Comparison of ENCODE assay signal across 22 cellular contexts in the genomic region with DNA sequence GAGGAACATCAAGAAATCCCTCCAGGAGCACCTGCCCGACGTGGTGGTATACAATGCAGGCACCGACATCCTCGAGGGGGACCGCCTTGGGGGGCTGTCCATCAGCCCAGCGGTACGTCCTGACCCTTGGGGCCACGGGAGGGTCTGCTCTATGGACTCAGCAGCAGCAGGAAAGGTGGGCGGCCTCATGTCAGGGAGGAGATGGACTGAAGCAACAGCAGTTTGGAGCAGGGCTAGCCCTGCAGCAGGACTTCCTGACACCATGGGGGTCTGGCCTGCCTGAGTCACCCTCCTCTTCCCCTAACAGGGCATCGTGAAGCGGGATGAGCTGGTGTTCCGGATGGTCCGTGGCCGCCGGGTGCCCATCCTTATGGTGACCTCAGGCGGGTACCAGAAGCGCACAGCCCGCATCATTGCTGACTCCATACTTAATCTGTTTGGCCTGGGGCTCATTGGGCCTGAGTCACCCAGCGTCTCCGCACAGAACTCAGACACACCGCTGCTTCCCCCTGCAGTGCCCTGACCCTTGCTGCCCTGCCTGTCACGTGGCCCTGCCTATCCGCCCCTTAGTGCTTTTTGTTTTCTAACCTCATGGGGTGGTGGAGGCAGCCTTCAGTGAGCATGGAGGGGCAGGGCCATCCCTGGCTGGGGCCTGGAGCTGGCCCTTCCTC. TPM values are rescaled to one million over a fixed set of nuclear protein-coding genes. Genes with fewer than 3 reads are reported as not detected.
DNase-seq lines count a peak whose midpoint lies in the region; ATAC-seq, FAIRE-seq and TF ChIP-seq lines count a peak whose summit lies in the region.
"Had no signal": no experiment of that assay in that cellular context is flagged by ENCODE, and none has a peak within 500 bp of the region (broad histone marks: within the 10 kb centered on the region; RNA-seq: fewer than 3 reads in every experiment).

No MANE protein-coding gene starts in this region.

- CTCF ChIA-PET in A549 (lab: Yijun Ruan, JAX) = interaction anchor here (0.8 to 14.0 kb wide), 4 partner anchors 9 to 139 kb away, joined by 3 to 1096 read pairs (median 50); no protein-coding TSS in a partner anchor

- no peaks in the 10 kb centered on the region for H3K9me3 ChIP-seq in A549
- H3K9me3 ChIP-seq in mesodermal cell (ENCODE audit: control insufficient read depth, low read length) = no peaks in the 10 kb centered on the region
- H3K9me3 ChIP-seq: esophagus muscularis mucosa, upper lobe of left lung had no signal

- H3K27ac ChIP-seq in A549 (peak overlapping the region in 1 of 2 experiments; percentile 71; a peak in 2 of 6 replicates), mesodermal cell (ENCODE audit: low read depth, low read length, severe bottlenecking) (peak overlapping the region; percentile 10)
- H3K27ac ChIP-seq: esophagus muscularis mucosa, upper lobe of left lung had no signal

- ATAC-seq in A549 = peak in 1 of 2 experiments; percentile 23; a peak in 2 of 6 replicates
- ATAC-seq in GM21528 (IDR thresholded peaks at IDR 0.05; ENCODE audit: low FRiP score, unreplicated experiment) = no peak
- no peak for ATAC-seq in activated naive CD4-positive, alpha-beta T cell treated with anti-CD3 and anti-CD28 coated beads, Interleukin-2, amount 50 U/mL, for 72 hours
- ATAC-seq: SK-N-SH treated with all-trans-retinoic acid at 6 μM for 48 hours had no signal

- no peaks in the 10 kb centered on the region for H3K36me3 ChIP-seq in mesodermal cell (ENCODE audit: control insufficient read depth, insufficient read depth, low read length)

- no peak overlapping the region for H3K27ac Mint-ChIP-seq in activated naive CD4-positive, alpha-beta T cell treated with anti-CD3 and anti-CD28 coated beads, Interleukin-2, amount 50 U/mL, for 72 hours
- H3K27ac Mint-ChIP-seq: activated CD4-positive, alpha-beta T cell treated with anti-CD3 and anti-CD28 coated beads, Interleukin-2, amount 10 ng/mL, durations not matched to agents 24 days and 14 days; CD4-positive, alpha-beta T cell; memory B cell; natural killer cell treated with Interleukin-12 subunit alpha and Interleukin-12 subunit beta and Interleukin-15 and Interleukin-18, amount 100 ng/mL, for 72 hours had no signal

- DNase-seq in A549 (ENCODE audit: low read depth in 1 of 2, low spot score in 1 of 2) (no peak), HTR-8/SVneo (ENCODE audit: insufficient read length, low spot score) (peak; percentile 60), astrocyte of the hippocampus (ENCODE audit: low read depth, low spot score) (peak; percentile 28), amygdala (lab: John Stamatoyannopoulos, UW) (no peak)
- no peak for DNase-seq in activated effector memory CD4-positive, alpha-beta T cell treated with anti-CD3 and anti-CD28 coated beads, Interleukin-2, amount 50 U/mL, for 16 hours
- no peak for DNase-seq in activated naive CD4-positive, alpha-beta T cell treated with anti-CD3 and anti-CD28 coated beads, Interleukin-2, amount 50 U/mL, for 72 hours (ENCODE audit: low spot score in 2 of 2)
- DNase-seq: activated CD4-positive, alpha-beta T cell treated with anti-CD3 and anti-CD28 coated beads, Interleukin-2, amount 10 ng/mL, durations not matched to agents 24 days and 14 days; activated CD8-positive, alpha-beta memory T cell treated with anti-CD3 and anti-CD28 coated beads, Interleukin-2, amount 50 U/mL, for 48 hours; activated naive CD4-positive, alpha-beta T cell; CD4-positive, alpha-beta T cell; DMS79 treated with DMSO at 0.1 percent for 48 hours; NCI-H2029; NCI-H510A; stimulated activated naive CD4-positive, alpha-beta T cell treated with Interleukin-2 at 50 U/mL for 16 hours had no signal

- H3K36me3 Mint-ChIP-seq in activated naive CD4-positive, alpha-beta T cell treated with anti-CD3 and anti-CD28 coated beads, Interleukin-2, amount 50 U/mL, for 72 hours = no peaks in the 10 kb centered on the region
- H3K36me3 Mint-ChIP-seq: memory B cell; natural killer cell treated with Interleukin-12 subunit alpha and Interleukin-12 subunit beta and Interleukin-15 and Interleukin-18, amount 100 ng/mL, for 72 hours had no signal

- WGBS in A549 (ENCODE audit: missing lambda C conversion rate) = 72% methylated on average over 20 of the region's 23 CpGs
- WGBS in mesodermal cell (ENCODE audit: insufficient coverage in 2 of 2), 2 experiments = 86 to 92% methylated on average over 16 to 19 of the region's 23 CpGs

- no peak for TF ChIP-seq RAD21 in A549 (conservative IDR thresholded peaks at IDR 0.05 in 1 of 2, IDR thresholded peaks at IDR 0.05 in 1 of 2)

- no peaks in the 10 kb centered on the region for H3K9me3 Mint-ChIP-seq in activated naive CD4-positive, alpha-beta T cell treated with anti-CD3 and anti-CD28 coated beads, Interleukin-2, amount 50 U/mL, for 72 hours
- H3K9me3 Mint-ChIP-seq: activated CD4-positive, alpha-beta T cell treated with anti-CD3 and anti-CD28 coated beads, Interleukin-2, amount 10 ng/mL, durations not matched to agents 24 days and 14 days; CD4-positive, alpha-beta T cell; memory B cell; natural killer cell treated with Interleukin-12 subunit alpha and Interleukin-12 subunit beta and Interleukin-15 and Interleukin-18, amount 100 ng/mL, for 72 hours had no signal

- POLR2A ChIA-PET in A549 (lab: Yijun Ruan, JAX) = no interaction called here

- TF ChIP-seq POLR2A in A549 (IDR thresholded peaks at IDR 0.05; ENCODE audit: low read length) = no peak

- H3K4me2 ChIP-seq in A549 = no peak overlapping the region

- TF ChIP-seq EP300 in A549 (IDR thresholded peaks at IDR 0.05) = no peak

- no peak for FAIRE-seq in A549 (lab: Jason Lieb, UNC)
- peak; percentile 69 for FAIRE-seq in HTR-8/SVneo (lab: Jason Lieb, UNC)
- FAIRE-seq: TTC549 had no signal

- H3K4me1 ChIP-seq in A549 = peaks cover 6% of the 10 kb centered on the region; the same call in 1 of the 3 replicates
- peaks cover 17% of the 10 kb centered on the region for H3K4me1 ChIP-seq in mesodermal cell (ENCODE audit: control insufficient read depth, insufficient read depth, low read length, poor library complexity, severe bottlenecking)

- no peak for TF ChIP-seq CTCF in A549 (IDR thresholded peaks at IDR 0.05)

- H3K4me3 ChIP-seq in A549 = no peak overlapping the region
- H3K4me3 ChIP-seq in mesodermal cell (ENCODE audit: extremely low read depth, insufficient read depth, low read length, poor library complexity, severe bottlenecking) = no peak overlapping the region
- H3K4me3 ChIP-seq: esophagus muscularis mucosa, upper lobe of left lung had no signal

TF ChIP-seq in A549, 52 proteins besides CTCF, POLR2A, EP300 and RAD21 (continues in another document):
- TF ChIP-seq, protein P1, sequence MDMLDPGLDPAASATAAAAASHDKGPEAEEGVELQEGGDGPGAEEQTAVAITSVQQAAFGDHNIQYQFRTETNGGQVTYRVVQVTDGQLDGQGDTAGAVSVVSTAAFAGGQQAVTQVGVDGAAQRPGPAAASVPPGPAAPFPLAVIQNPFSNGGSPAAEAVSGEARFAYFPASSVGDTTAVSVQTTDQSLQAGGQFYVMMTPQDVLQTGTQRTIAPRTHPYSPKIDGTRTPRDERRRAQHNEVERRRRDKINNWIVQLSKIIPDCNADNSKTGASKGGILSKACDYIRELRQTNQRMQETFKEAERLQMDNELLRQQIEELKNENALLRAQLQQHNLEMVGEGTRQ (IDR thresholded peaks at IDR 0.05) = peak; percentile 30; the same call in 1 of the 2 replicates
- TF ChIP-seq, protein P2, sequence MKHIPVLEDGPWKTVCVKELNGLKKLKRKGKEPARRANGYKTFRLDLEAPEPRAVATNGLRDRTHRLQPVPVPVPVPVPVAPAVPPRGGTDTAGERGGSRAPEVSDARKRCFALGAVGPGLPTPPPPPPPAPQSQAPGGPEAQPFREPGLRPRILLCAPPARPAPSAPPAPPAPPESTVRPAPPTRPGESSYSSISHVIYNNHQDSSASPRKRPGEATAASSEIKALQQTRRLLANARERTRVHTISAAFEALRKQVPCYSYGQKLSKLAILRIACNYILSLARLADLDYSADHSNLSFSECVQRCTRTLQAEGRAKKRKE (CRISPR knock-in tag; IDR thresholded peaks at IDR 0.05; ENCODE audit: low read depth) = no peak

RNA-seq across cellular contexts. Expression of a gene that starts 24.2 kb away (rescaled TPM):
- polyA plus RNA-seq in A549 (2011; rRNA removed) = 5.6 and 5.8 TPM in 2 replicates
- 7.3 and 9.3 TPM in 2 replicates for polyA plus RNA-seq in A549 (2012; cell fraction: cytosol; rRNA removed)
- polyA plus RNA-seq in A549 (2012; cell fraction: nucleus; rRNA removed) = 9.0 and 9.7 TPM in 2 replicates
- polyA plus RNA-seq in A549 (2017; fragmentation: RNase III; extraction: RNeasy Plus Mini Kit Qiagen cat#74134 plus additional on column Dnase treatment) = 8.4 to 11.3 TPM (median 9.2 TPM) in 3 replicates
- polyA minus RNA-seq in A549 (2011; rRNA and poly(A)+ RNA removed) = 5.2 and 6.9 TPM in 2 replicates
- polyA plus RNA-seq in mesodermal cell (2013, experiment 1 of 2) = 10.6 TPM
- 10.9 TPM for polyA plus RNA-seq in mesodermal cell (2013, experiment 2 of 2)
- total RNA-seq in activated naive CD4-positive, alpha-beta T cell treated with anti-CD3 and anti-CD28 coated beads, Interleukin-2, amount 50 U/mL, for 72 hours = 1 to 10 TPM; 3.7 TPM

RNA-seq across cellular contexts. Expression of a gene that starts 44.6 kb away (rescaled TPM):
- polyA plus RNA-seq in A549 (2011; rRNA removed) (1.1 and 1.3 TPM in 2 replicates), A549 (2017; fragmentation: RNase III; extraction: RNeasy Plus Mini Kit Qiagen cat#74134 plus additional on column Dnase treatment) (1.6 to 2.7 TPM (median 2.6 TPM) in 3 replicates)
- polyA plus RNA-seq in A549 (2012; cell fraction: cytosol; rRNA removed) = 1.7 and 2.7 TPM in 2 replicates
- 5.7 and 7.7 TPM in 2 replicates for polyA plus RNA-seq in A549 (2012; cell fraction: nucleus; rRNA removed)
- 0.74 and 1.2 TPM in 2 replicates for polyA minus RNA-seq in A549 (2011; rRNA and poly(A)+ RNA removed)
- polyA plus RNA-seq in mesodermal cell (2013, experiment 1 of 2) = 172 TPM
- 137 TPM for polyA plus RNA-seq in mesodermal cell (2013, experiment 2 of 2)
- total RNA-seq in activated naive CD4-positive, alpha-beta T cell treated with anti-CD3 and anti-CD28 coated beads, Interleukin-2, amount 50 U/mL, for 72 hours = not detected
- total RNA-seq: activated CD4-positive, alpha-beta T cell treated with anti-CD3 and anti-CD28 coated beads, Interleukin-2, amount 10 ng/mL, durations not matched to agents 24 days and 14 days; natural killer cell treated with Interleukin-12 subunit alpha and Interleukin-12 subunit beta and Interleukin-15 and Interleukin-18, amount 100 ng/mL, for 72 hours had no signal

Comparison
In these comparisons a context has a peak if more than half of its experiments do, and no peak if none do; other contexts are left out.
1. DNase-seq: peak in HTR-8/SVneo (single experiment) and astrocyte of the hippocampus (single experiment); none in A549 (0 of 2), amygdala (0 of 56), activated effector memory CD4-positive, alpha-beta T cell treated with anti-CD3 and anti-CD28 coated beads, Interleukin-2, amount 50 U/mL, for 16 hours (single experiment) and activated naive CD4-positive, alpha-beta T cell treated with anti-CD3 and anti-CD28 coated beads, Interleukin-2, amount 50 U/mL, for 72 hours (0 of 2).